18 cellular contexts compared by ENCODE assay signal in the genomic region with DNA sequence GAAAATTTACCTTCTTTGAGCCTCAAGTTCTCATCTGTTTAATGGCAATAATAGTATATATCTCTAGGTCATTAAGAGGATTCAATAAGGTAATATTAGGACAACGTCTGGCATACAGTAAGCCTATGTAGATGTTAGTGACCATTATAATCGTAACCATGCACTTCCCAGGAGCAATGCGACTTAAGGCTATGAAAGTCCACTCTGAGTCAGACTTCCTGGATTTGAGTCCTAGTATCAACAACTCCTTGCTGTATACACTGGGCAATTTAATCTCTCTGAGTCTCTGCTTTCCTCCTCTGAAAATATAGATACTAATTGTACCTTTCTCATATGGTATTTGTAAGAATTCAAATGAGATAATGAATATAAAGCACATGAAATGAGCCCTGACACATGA.
"Had no signal": no experiment of that assay in that cellular context is flagged by ENCODE, and none has a peak within 500 bp of the region (broad histone marks: within the 10 kb centered on the region; RNA-seq: fewer than 3 reads in every experiment).

No MANE protein-coding gene starts in this region.

- H3K4me1 Mint-ChIP-seq: activated CD4-positive, alpha-beta memory T cell treated with anti-CD3 and anti-CD28 coated beads, Interleukin-2, amount 10 ng/mL, durations not matched to agents 7 days and 5 days; immature natural killer cell; naive thymus-derived CD8-positive, alpha-beta T cell; T-cell had no signal

- H3K27me3 Mint-ChIP-seq: brain had no signal

- H3K27ac Mint-ChIP-seq: activated CD4-positive, alpha-beta memory T cell treated with anti-CD3 and anti-CD28 coated beads, Interleukin-2, amount 10 ng/mL, durations not matched to agents 7 days and 5 days; activated T-helper 1 cell treated with anti-CD3 and anti-CD28 coated beads, Interleukin-12 subunit alpha, Interleukin-12 subunit beta, Interleukin-2, Interleukin-4 antibody, amounts not matched to agents 30 ng/mL and 10 ng/mL and 1 ng/mL, durations not matched to agents 14 hours and 24 hours and 36 hours; brain; immature natural killer cell; naive thymus-derived CD8-positive, alpha-beta T cell; stimulated activated naive CD8-positive, alpha-beta T cell treated with anti-CD3 and anti-CD28 coated beads, Interleukin-15, Interleukin-2, amounts not matched to agents 100 ng/mL and 50 ng/mL, for 24 hours; T-cell had no signal

- ATAC-seq: left cardiac atrium; lower lobe of right lung; naive thymus-derived CD8-positive, alpha-beta T cell; T-cell; upper lobe of right lung had no signal

- H3K4me3 Mint-ChIP-seq: activated CD4-positive, alpha-beta memory T cell treated with anti-CD3 and anti-CD28 coated beads, Interleukin-2, amount 10 ng/mL, durations not matched to agents 7 days and 5 days; activated T-helper 1 cell treated with anti-CD3 and anti-CD28 coated beads, Interleukin-12 subunit alpha, Interleukin-12 subunit beta, Interleukin-2, Interleukin-4 antibody, amounts not matched to agents 30 ng/mL and 10 ng/mL and 1 ng/mL, durations not matched to agents 14 hours and 24 hours and 36 hours; brain; immature natural killer cell; naive thymus-derived CD8-positive, alpha-beta T cell; stimulated activated naive CD8-positive, alpha-beta T cell treated with anti-CD3 and anti-CD28 coated beads, Interleukin-15, Interleukin-2, amounts not matched to agents 100 ng/mL and 50 ng/mL, for 24 hours; T-cell had no signal

- H3K36me3 Mint-ChIP-seq: brain, immature natural killer cell, T-cell had no signal

- DNase-seq: activated CD4-positive, alpha-beta memory T cell treated with anti-CD3 and anti-CD28 coated beads, Interleukin-2, amount 10 ng/mL, durations not matched to agents 7 days and 5 days; activated CD8-positive, alpha-beta memory T cell treated with anti-CD3 and anti-CD28 coated beads, Interleukin-2, amount 50 U/mL, for 4 hours; activated naive CD4-positive, alpha-beta T cell treated with Interleukin-2 at 50 U/mL for 16 hours; glutamatergic neuron; immature natural killer cell; left cardiac atrium; lower lobe of right lung; naive thymus-derived CD8-positive, alpha-beta T cell; sigmoid colon; stimulated activated CD4-positive, alpha-beta T cell treated with anti-CD3 and anti-CD28 coated beads, Interleukin-4, amount 100 ng/mL, for 1 hour; stimulated activated CD8-positive, alpha-beta memory T cell treated with anti-CD3 and anti-CD28 coated beads, Interleukin-4, amount 100 ng/mL, for 48 hours; T-cell; T1000; testis; upper lobe of right lung had no signal
